In genomic region chr14:50116221-50116956, GRCh38 we compare ENCODE assay signal across 1 cellular context.
TF ChIP-seq lines count a peak whose summit lies in the region.

Gene VCPKMT, minus strand, starts transcription at chr14:50116572. Its CDS starts 20 bp downstream, at chr14:50116552.

TF ChIP-seq in HepG2, 621 proteins besides CTCF, POLR2A, EP300 and RAD21 (continued from another document and continues in another):
- TF ChIP-seq HNF1A (IDR thresholded peaks at IDR 0.05; ENCODE audit: low read depth): no peak
- TF ChIP-seq HNF1A (CRISPR knock-in tag; IDR thresholded peaks at IDR 0.05; ENCODE audit: borderline replicate concordance): peak; percentile 69; the same call in 1 of the 2 replicates
- peak; percentile 89; the same call in 1 of the 2 replicates for TF ChIP-seq ZNF350 (CRISPR knock-in tag; IDR thresholded peaks at IDR 0.05; ENCODE audit: borderline replicate concordance, low read depth)
- no peak for TF ChIP-seq MYNN (CRISPR knock-in tag; IDR thresholded peaks at IDR 0.05; ENCODE audit: low read depth)
- no peak for TF ChIP-seq ZNF550 (CRISPR knock-in tag; IDR thresholded peaks at IDR 0.05; ENCODE audit: borderline replicate concordance)
- peak; percentile 96 for TF ChIP-seq ATF1 (CRISPR knock-in tag; IDR thresholded peaks at IDR 0.05)
- TF ChIP-seq SMARCE1 (IDR thresholded peaks at IDR 0.05; ENCODE audit: borderline replicate concordance): no peak
- TF ChIP-seq KLF6 (CRISPR knock-in tag; IDR thresholded peaks at IDR 0.05): peak; percentile 74; the same call in 1 of the 2 replicates
- no peak for TF ChIP-seq ZNF543 (CRISPR knock-in tag; IDR thresholded peaks at IDR 0.05)
- no peak for TF ChIP-seq ZNF251 (CRISPR knock-in tag; IDR thresholded peaks at IDR 0.05)
- TF ChIP-seq ATM (IDR thresholded peaks at IDR 0.05; ENCODE audit: borderline replicate concordance): no peak
- TF ChIP-seq CHCHD3 (CRISPR knock-in tag; IDR thresholded peaks at IDR 0.05): no peak
- no peak; the same call in 1 of the 2 replicates for TF ChIP-seq ZSCAN5A (CRISPR knock-in tag; IDR thresholded peaks at IDR 0.05; ENCODE audit: borderline replicate concordance)
- no peak for TF ChIP-seq HMGA1 (CRISPR knock-in tag; conservative IDR thresholded peaks at IDR 0.05)
- TF ChIP-seq GMEB1 (CRISPR knock-in tag; IDR thresholded peaks at IDR 0.05; ENCODE audit: borderline replicate concordance): peak; percentile 97
- TF ChIP-seq ERF (CRISPR knock-in tag; IDR thresholded peaks at IDR 0.05): peak; percentile 78; the same call in 1 of the 2 replicates
- no peak for TF ChIP-seq ZBTB44 (CRISPR knock-in tag; IDR thresholded peaks at IDR 0.05)
- no peak for TF ChIP-seq NR1H2 (CRISPR knock-in tag; IDR thresholded peaks at IDR 0.05; ENCODE audit: borderline replicate concordance, low read depth)
- peak; percentile 30 for TF ChIP-seq SKI (IDR thresholded peaks at IDR 0.05; ENCODE audit: partially characterized antibody)
- peak; percentile 93 for TF ChIP-seq PHF20 (CRISPR knock-in tag; IDR thresholded peaks at IDR 0.05)
- TF ChIP-seq IRF9 (CRISPR knock-in tag; IDR thresholded peaks at IDR 0.05; ENCODE audit: borderline replicate concordance): peak; percentile 69; the same call in 1 of the 2 replicates
- TF ChIP-seq CEBPG (CRISPR knock-in tag; IDR thresholded peaks at IDR 0.05): peak; percentile 8; the same call in 1 of the 2 replicates
- TF ChIP-seq MLLT10 (CRISPR knock-in tag; IDR thresholded peaks at IDR 0.05): no peak
- no peak for TF ChIP-seq ARHGAP35 (CRISPR knock-in tag; IDR thresholded peaks at IDR 0.05; ENCODE audit: borderline replicate concordance)
- no peak for TF ChIP-seq ZBTB8A (CRISPR knock-in tag; IDR thresholded peaks at IDR 0.05; ENCODE audit: borderline replicate concordance, low read depth)
- TF ChIP-seq ZNF512B (CRISPR knock-in tag; IDR thresholded peaks at IDR 0.05; ENCODE audit: borderline replicate concordance): no peak
- peak; percentile 63; the same call in 1 of the 2 replicates for TF ChIP-seq ZSCAN31 (CRISPR knock-in tag; IDR thresholded peaks at IDR 0.05; ENCODE audit: low read depth)
- TF ChIP-seq ISL2 (CRISPR knock-in tag; IDR thresholded peaks at IDR 0.05): peak; percentile 77
- TF ChIP-seq ZBTB2 (CRISPR knock-in tag; IDR thresholded peaks at IDR 0.05; ENCODE audit: low read depth): no peak
- no peak for TF ChIP-seq TAF15 (IDR thresholded peaks at IDR 0.05; ENCODE audit: low read depth, low read length, poor library complexity, severe bottlenecking)
- peak; percentile 69; the same call in 1 of the 2 replicates for TF ChIP-seq ZNF225 (CRISPR knock-in tag; IDR thresholded peaks at IDR 0.05)
- peak; percentile 62; the same call in 1 of the 2 replicates for TF ChIP-seq ZNF766 (CRISPR knock-in tag; IDR thresholded peaks at IDR 0.05; ENCODE audit: borderline replicate concordance)
- TF ChIP-seq BCLAF1 (IDR thresholded peaks at IDR 0.05): no peak
- TF ChIP-seq ZNF317 (CRISPR knock-in tag; IDR thresholded peaks at IDR 0.05): 0 out of 2 replicates have a peak, but pooled peaks have one; percentile 41
- no peak; the same call in 1 of the 2 replicates for TF ChIP-seq FOXC1 (CRISPR knock-in tag; IDR thresholded peaks at IDR 0.05; ENCODE audit: borderline replicate concordance)
- no peak for TF ChIP-seq ZNF761 (CRISPR knock-in tag; conservative IDR thresholded peaks at IDR 0.05)
- no peak for TF ChIP-seq ZNF562 (CRISPR knock-in tag; IDR thresholded peaks at IDR 0.05; ENCODE audit: borderline replicate concordance)
- peak; percentile 77 for TF ChIP-seq ZNF331 (CRISPR knock-in tag; IDR thresholded peaks at IDR 0.05)
- TF ChIP-seq MXD3 (CRISPR knock-in tag; IDR thresholded peaks at IDR 0.05): peak; percentile 87
- peak; percentile 80; the same call in 1 of the 2 replicates for TF ChIP-seq ZFP82 (CRISPR knock-in tag; IDR thresholded peaks at IDR 0.05; ENCODE audit: borderline replicate concordance)
- no peak for TF ChIP-seq THAP8 (CRISPR knock-in tag; IDR thresholded peaks at IDR 0.05; ENCODE audit: borderline replicate concordance)
- peak; percentile 95 for TF ChIP-seq ASH2L (IDR thresholded peaks at IDR 0.05; ENCODE audit: insufficient read length, low read depth, low read length)
